18 cellular contexts compared by ENCODE assay signal in the genomic region with DNA sequence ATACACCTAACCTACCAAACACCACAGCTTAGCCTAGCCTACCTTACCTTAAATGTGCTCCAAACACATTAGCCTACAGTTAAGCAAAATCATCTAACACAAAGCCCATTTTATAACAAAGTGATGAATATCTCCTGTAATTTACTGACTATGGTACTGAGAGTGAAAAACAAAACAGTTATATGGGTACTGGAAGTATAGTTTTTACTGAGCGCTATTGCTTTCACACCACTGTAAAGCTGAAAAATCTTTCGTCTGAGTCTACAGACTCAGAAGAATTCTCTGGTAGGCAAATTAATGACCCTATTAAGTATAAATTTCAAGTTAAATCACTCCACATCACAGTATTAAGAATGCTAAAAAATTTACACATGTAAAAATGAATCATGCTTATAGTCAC. TPM values are rescaled to one million over a fixed set of nuclear protein-coding genes. Genes with fewer than 3 reads are reported as not detected.
DNase-seq lines count a peak whose midpoint lies in the region; ATAC-seq, FAIRE-seq and TF ChIP-seq lines count a peak whose summit lies in the region.
"Had no signal": no experiment of that assay in that cellular context is flagged by ENCODE, and none has a peak within 500 bp of the region (broad histone marks: within the 10 kb centered on the region; RNA-seq: fewer than 3 reads in every experiment).

No MANE protein-coding gene starts in this region.

- no peak for DNase-seq in activated CD4-positive, alpha-beta T cell treated with anti-CD3 and anti-CD28 coated beads for 36 hours
- DNase-seq in activated CD4-positive, alpha-beta T cell treated with anti-CD3 and anti-CD28 coated beads, Interleukin-2, amount 10 ng/mL, durations not matched to agents 7 days and 5 days: no peak
- DNase-seq in GM12891 (ENCODE audit: insufficient read length, low spot score) (no peak), activated B cell treated with CpG ODN at 0.5 μM for 24 hours (no peak), naive B cell (no peak), NCI-H524 (lab: John Stamatoyannopoulos, UW) (no peak), GF-D8 (lab: John Stamatoyannopoulos, UW) (no peak), omental fat pad (ENCODE audit: low spot score) (no peak)
- DNase-seq: 8988T; activated CD4-positive, alpha-beta T cell treated with anti-CD3 and anti-CD28 coated beads for 1 hour; body of pancreas; dorsolateral prefrontal cortex; EL; heart right ventricle; midbrain; NCI-H1105; upper lobe of right lung had no signal

- intact Hi-C loops in activated CD4-positive, alpha-beta T cell treated with anti-CD3 and anti-CD28 coated beads for 36 hours (cut with DNase I, micrococcal nuclease): no loop called here
- intact Hi-C loops in activated B cell treated with CpG ODN at 0.5 μM for 24 hours (cut with micrococcal nuclease): loop anchor here (10.0 kb wide), 1 partner anchor 217 kb away; a partner anchor contains a TSS

- H3K4me1 Mint-ChIP-seq in activated CD4-positive, alpha-beta T cell treated with anti-CD3 and anti-CD28 coated beads for 36 hours: peaks cover 49% of the 10 kb centered on the region
- peaks cover 48% of the 10 kb centered on the region for H3K4me1 Mint-ChIP-seq in activated CD4-positive, alpha-beta T cell treated with anti-CD3 and anti-CD28 coated beads, Interleukin-2, amount 10 ng/mL, durations not matched to agents 7 days and 5 days
- peaks cover 69% of the 10 kb centered on the region for H3K4me1 Mint-ChIP-seq in activated B cell treated with CpG ODN at 0.5 μM for 24 hours
- H3K4me1 Mint-ChIP-seq in naive B cell: peaks cover 31 to 74% (median 72%) of the 10 kb centered on the region in 3 donors

- peaks cover 16% of the 10 kb centered on the region for H3K36me3 Mint-ChIP-seq in activated CD4-positive, alpha-beta T cell treated with anti-CD3 and anti-CD28 coated beads for 36 hours (ENCODE audit: low read depth)
- H3K36me3 Mint-ChIP-seq in activated CD4-positive, alpha-beta T cell treated with anti-CD3 and anti-CD28 coated beads, Interleukin-2, amount 10 ng/mL, durations not matched to agents 7 days and 5 days (ENCODE audit: low read depth): peaks cover 18% of the 10 kb centered on the region
- H3K36me3 Mint-ChIP-seq in activated B cell treated with CpG ODN at 0.5 μM for 24 hours (ENCODE audit: low read depth) (peaks cover 41% of the 10 kb centered on the region), naive B cell (no peaks in the 10 kb centered on the region)

- no peak for TF ChIP-seq POLR2A in GM12891 (IDR thresholded peaks at IDR 0.05; ENCODE audit: low read depth, low read length)

- peak overlapping the region; percentile 51 for H3K4me3 Mint-ChIP-seq in activated CD4-positive, alpha-beta T cell treated with anti-CD3 and anti-CD28 coated beads for 36 hours
- no peak overlapping the region for H3K4me3 Mint-ChIP-seq in activated CD4-positive, alpha-beta T cell treated with anti-CD3 and anti-CD28 coated beads, Interleukin-2, amount 10 ng/mL, durations not matched to agents 7 days and 5 days
- H3K4me3 Mint-ChIP-seq in activated B cell treated with CpG ODN at 0.5 μM for 24 hours: peak overlapping the region; percentile 64
- H3K4me3 Mint-ChIP-seq in naive B cell: peak overlapping the region in 6 of 8 donors; percentile 24 to 90 (median 48)

- FAIRE-seq in GM12891 (lab: Jason Lieb, UNC): peak; percentile 9
- FAIRE-seq: keratinocyte had no signal

- CTCF ChIA-PET in activated CD4-positive, alpha-beta T cell treated with anti-CD3 and anti-CD28 coated beads for 36 hours (lab: Charles Lee): interaction anchor here (0.6 to 2.3 kb wide), 12 partner anchors 10 to 415 kb away, joined by 3 to 11 read pairs (median 4); a partner anchor contains a TSS
- CTCF ChIA-PET in activated CD4-positive, alpha-beta T cell treated with anti-CD3 and anti-CD28 coated beads, Interleukin-2, amount 10 ng/mL, durations not matched to agents 7 days and 5 days (lab: Charles Lee): interaction anchor here (1.3 to 1.5 kb wide), 3 partner anchors 11 to 79 kb away, joined by 4 to 5 read pairs (median 4); no protein-coding TSS in a partner anchor
- CTCF ChIA-PET in activated B cell treated with CpG ODN at 0.5 μM for 24 hours (lab: Charles Lee): interaction anchor here (0.7 to 1.7 kb wide), 4 partner anchors 9 to 112 kb away, joined by 3 to 7 read pairs (median 4); a partner anchor contains a TSS

- peak; percentile 27 for ATAC-seq in activated CD4-positive, alpha-beta T cell treated with anti-CD3 and anti-CD28 coated beads for 36 hours
- ATAC-seq in activated B cell treated with CpG ODN at 0.5 μM for 24 hours (ENCODE audit: low read depth): no peak
- no peak for ATAC-seq in naive B cell (ENCODE audit: low read depth in 2 of 2)
- ATAC-seq in omental fat pad (ENCODE audit: low FRiP score): no peak
- ATAC-seq: body of pancreas, heart right ventricle, upper lobe of right lung had no signal

- peak overlapping the region; percentile 84 for H3K27ac Mint-ChIP-seq in activated CD4-positive, alpha-beta T cell treated with anti-CD3 and anti-CD28 coated beads for 36 hours
- H3K27ac Mint-ChIP-seq in activated CD4-positive, alpha-beta T cell treated with anti-CD3 and anti-CD28 coated beads, Interleukin-2, amount 10 ng/mL, durations not matched to agents 7 days and 5 days: no peak overlapping the region
- peak overlapping the region; percentile 46 for H3K27ac Mint-ChIP-seq in activated B cell treated with CpG ODN at 0.5 μM for 24 hours
- H3K27ac Mint-ChIP-seq in naive B cell: peak overlapping the region in 3 of 6 donors; percentile 15 to 66 (median 54)

- H3K27me3 Mint-ChIP-seq in activated CD4-positive, alpha-beta T cell treated with anti-CD3 and anti-CD28 coated beads for 36 hours: no peaks in the 10 kb centered on the region
- no peaks in the 10 kb centered on the region for H3K27me3 Mint-ChIP-seq in activated CD4-positive, alpha-beta T cell treated with anti-CD3 and anti-CD28 coated beads, Interleukin-2, amount 10 ng/mL, durations not matched to agents 7 days and 5 days
- no peaks in the 10 kb centered on the region for H3K27me3 Mint-ChIP-seq in activated B cell treated with CpG ODN at 0.5 μM for 24 hours
- H3K27me3 Mint-ChIP-seq in naive B cell: no peaks in the 10 kb centered on the region

- H3K9me3 Mint-ChIP-seq in activated CD4-positive, alpha-beta T cell treated with anti-CD3 and anti-CD28 coated beads for 36 hours (ENCODE audit: low read depth): no peaks in the 10 kb centered on the region
- H3K9me3 Mint-ChIP-seq in activated CD4-positive, alpha-beta T cell treated with anti-CD3 and anti-CD28 coated beads, Interleukin-2, amount 10 ng/mL, durations not matched to agents 7 days and 5 days: no peaks in the 10 kb centered on the region
- H3K9me3 Mint-ChIP-seq in activated B cell treated with CpG ODN at 0.5 μM for 24 hours (no peaks in the 10 kb centered on the region), naive B cell (no peaks in the 10 kb centered on the region)

- TF ChIP-seq CTCF in activated B cell treated with CpG ODN at 0.5 μM for 24 hours (IDR thresholded peaks at IDR 0.05) (no peak), omental fat pad (IDR thresholded peaks at IDR 0.05) (no peak)

- POLR2A ChIA-PET in activated CD4-positive, alpha-beta T cell treated with anti-CD3 and anti-CD28 coated beads for 36 hours (lab: Charles Lee): interaction anchor here (0.8 to 1.3 kb wide), 2 partner anchors 8 to 113 kb away, joined by 3 to 6 read pairs; a partner anchor contains a TSS
- POLR2A ChIA-PET in activated CD4-positive, alpha-beta T cell treated with anti-CD3 and anti-CD28 coated beads, Interleukin-2, amount 10 ng/mL, durations not matched to agents 7 days and 5 days (lab: Charles Lee): no interaction called here
- POLR2A ChIA-PET in activated B cell treated with CpG ODN at 0.5 μM for 24 hours (lab: Charles Lee): interaction anchor here (0.5 to 6.7 kb wide), 12 partner anchors 10 to 313 kb away, joined by 3 to 123 read pairs (median 6); a partner anchor contains a TSS

TF ChIP-seq in GM12891, 5 proteins besides CTCF, POLR2A, EP300 and RAD21:
- TF ChIP-seq POLR2AphosphoS5 (IDR thresholded peaks at IDR 0.05; ENCODE audit: low read depth, low read length) (no peak), POU2F2 (IDR thresholded peaks at IDR 0.05; ENCODE audit: low read depth, low read length) (no peak), PAX5 (IDR thresholded peaks at IDR 0.05; ENCODE audit: insufficient read depth, low read length, severe bottlenecking) (no peak), TAF1 (IDR thresholded peaks at IDR 0.05; ENCODE audit: low read depth, low read length) (no peak), SPI1 (IDR thresholded peaks at IDR 0.05; ENCODE audit: low read depth, low read length) (no peak)
TF ChIP-seq in GM12891: peak in this region for 0.

RNA-seq across cellular contexts. Expression of a gene that starts 3.4 kb away (rescaled TPM):
- total RNA-seq in activated CD4-positive, alpha-beta T cell treated with anti-CD3 and anti-CD28 coated beads for 36 hours: 100 to 1,000 TPM; 157 to 168 TPM
- 100 to 1,000 TPM; 136 to 150 TPM for total RNA-seq in activated CD4-positive, alpha-beta T cell treated with anti-CD3 and anti-CD28 coated beads, Interleukin-2, amount 10 ng/mL, durations not matched to agents 7 days and 5 days
- 114 TPM for polyA plus RNA-seq in GM12891 (2012; ENCODE audit: low read depth, missing spikeins)
- 307 and 320 TPM in 2 replicates for total RNA-seq in activated B cell treated with CpG ODN at 0.5 μM for 24 hours
- 100 to 1,000 TPM; 281 to 361 (median 305) TPM for polyA plus RNA-seq in naive B cell (ENCODE audit: low read depth in 6 of 6)
- 100 to 1,000 TPM in 2 of 4 donors, 10 to 100 TPM in 2; 87.4 to 152 (median 108) TPM for total RNA-seq in omental fat pad

RNA-seq across cellular contexts. Expression of a gene that starts 54.4 kb away (rescaled TPM):
- total RNA-seq in activated CD4-positive, alpha-beta T cell treated with anti-CD3 and anti-CD28 coated beads for 36 hours: 10 to 100 TPM; 51.4 to 62.5 TPM
- 10 to 100 TPM; 80.3 to 82.1 TPM for total RNA-seq in activated CD4-positive, alpha-beta T cell treated with anti-CD3 and anti-CD28 coated beads, Interleukin-2, amount 10 ng/mL, durations not matched to agents 7 days and 5 days
- 28.4 TPM for polyA plus RNA-seq in GM12891 (2012; ENCODE audit: low read depth, missing spikeins)
- total RNA-seq in activated B cell treated with CpG ODN at 0.5 μM for 24 hours (80.3 and 86.6 TPM in 2 replicates), omental fat pad (10 to 100 TPM; 27.9 to 66.0 (median 46.1) TPM)
- 10 to 100 TPM in 2 of 6 donors, 1 to 10 TPM in 4; 6.3 to 25.9 (median 9.0) TPM for polyA plus RNA-seq in naive B cell (ENCODE audit: low read depth in 6 of 6)
